ENCODE assay signal across 8 cellular contexts in the genomic region with DNA sequence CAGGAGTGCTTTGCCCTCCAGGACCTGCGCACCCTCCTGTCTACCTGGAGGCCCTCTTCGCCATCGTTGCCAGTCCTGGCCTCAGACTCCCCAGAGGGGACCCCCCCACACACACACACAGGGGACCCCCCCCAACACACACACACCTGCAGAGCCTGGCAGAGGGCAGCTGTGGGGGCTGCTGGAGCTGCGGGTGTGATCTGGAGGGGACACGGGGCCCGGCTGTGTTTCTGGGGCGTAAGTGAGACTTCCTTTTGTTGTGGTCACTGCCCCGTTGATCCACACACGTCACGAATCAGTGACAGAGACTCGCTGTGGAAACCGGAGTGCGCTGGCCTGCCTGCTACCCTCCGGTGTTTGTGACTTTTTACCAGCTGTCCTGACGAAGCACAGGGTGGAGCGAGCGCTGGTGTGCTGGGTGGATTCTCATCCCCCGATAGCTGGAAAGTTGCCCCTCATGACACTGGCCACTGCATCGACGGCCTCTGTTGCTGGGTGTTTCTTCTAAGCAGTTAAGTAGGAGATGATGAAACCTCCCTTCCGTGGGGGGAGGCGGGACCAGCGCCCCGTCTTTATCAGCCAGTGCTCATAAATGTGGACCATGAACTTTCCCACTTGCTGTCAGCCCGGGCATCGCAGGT. TPM values are rescaled to one million over a fixed set of nuclear protein-coding genes. Genes with fewer than 3 reads are reported as not detected.
DNase-seq lines count a peak whose midpoint lies in the region; ATAC-seq and TF ChIP-seq lines count a peak whose summit lies in the region.

No MANE protein-coding gene starts in this region.

- H3K4me1 ChIP-seq in heart right ventricle, result peaks cover 17 to 71% (median 55%) of the 10 kb centered on the region in 9 donors
- peaks cover 3 to 10% of the 10 kb centered on the region in 2 donors for H3K4me1 ChIP-seq in gastrocnemius medialis

- POLR2A ChIA-PET in activated CD4-positive, alpha-beta memory T cell treated with anti-CD3 and anti-CD28 coated beads, Interleukin-2, amount 10 ng/mL, durations not matched to agents 7 days and 5 days (lab: Charles Lee), result no interaction called here

- in situ Hi-C loops in gastrocnemius medialis (cut with MboI; ENCODE audit: low sequenced_read_pairs in 4 of 4), result no loop called here

- no peaks in the 10 kb centered on the region for H3K9me3 Mint-ChIP-seq in activated CD4-positive, alpha-beta memory T cell treated with anti-CD3 and anti-CD28 coated beads, Interleukin-2, amount 10 ng/mL, durations not matched to agents 7 days and 5 days

- peak in 1 of 2 donors; percentile 18 for TF ChIP-seq POLR2A in gastrocnemius medialis (IDR thresholded peaks at IDR 0.05)

- DNase-seq in EH (ENCODE audit: low read depth), result peak; percentile 47
- DNase-seq in activated CD4-positive, alpha-beta memory T cell treated with anti-CD3 and anti-CD28 coated beads, Interleukin-2, amount 10 ng/mL, durations not matched to agents 7 days and 5 days, result no peak
- no peak for DNase-seq in heart right ventricle
- peak in 1 of 2 donors; percentile 54 for DNase-seq in gastrocnemius medialis
- DNase-seq in iPS-NIHi11 (ENCODE audit: low spot score), result no peak
- DNase-seq in T-helper 9 cell, result no peak
- no peak for DNase-seq in NCI-H1092 treated with DMSO at 0.1 percent for 48 hours (lab: John Stamatoyannopoulos, UW)
- no peak for DNase-seq in GOT3 (lab: John Stamatoyannopoulos, UW)

- H3K27ac ChIP-seq in heart right ventricle (peak overlapping the region in 8 of 10 donors; percentile 76 to 97 (median 88)), gastrocnemius medialis (peak overlapping the region; percentile 51 to 58 (median 53))

- peak in 6 of 8 donors; percentile 0 to 15 (median 2) for ATAC-seq in heart right ventricle
- peak in 1 of 2 donors; percentile 6 for ATAC-seq in gastrocnemius medialis

- peaks cover 45% of the 10 kb centered on the region for H3K4me1 Mint-ChIP-seq in activated CD4-positive, alpha-beta memory T cell treated with anti-CD3 and anti-CD28 coated beads, Interleukin-2, amount 10 ng/mL, durations not matched to agents 7 days and 5 days

- intact Hi-C loops in heart right ventricle (cut with DNase I), result loop anchor here in 2 of 10 donors (2.0 to 5.0 kb wide), 2 partner anchors 31 to 36 kb away; no protein-coding TSS in a partner anchor
- intact Hi-C loops in gastrocnemius medialis (cut with DNase I; ENCODE audit: low total_unique reads), result no loop called here

- peak overlapping the region; percentile 10 for H3K27ac Mint-ChIP-seq in activated CD4-positive, alpha-beta memory T cell treated with anti-CD3 and anti-CD28 coated beads, Interleukin-2, amount 10 ng/mL, durations not matched to agents 7 days and 5 days

- TF ChIP-seq CTCF in heart right ventricle (IDR thresholded peaks at IDR 0.05) (no peak), gastrocnemius medialis (IDR thresholded peaks at IDR 0.05 in 4 of 5, conservative IDR thresholded peaks at IDR 0.05 in 1 of 5) (no peak)

- H3K27me3 ChIP-seq in heart right ventricle, result peaks cover 0 to 28% (median 0%) of the 10 kb centered on the region in 7 donors
- H3K27me3 ChIP-seq in gastrocnemius medialis, result peaks cover 9 to 13% (median 13%) of the 10 kb centered on the region in 3 donors

- peak overlapping the region; percentile 61 for H3K4me3 Mint-ChIP-seq in activated CD4-positive, alpha-beta memory T cell treated with anti-CD3 and anti-CD28 coated beads, Interleukin-2, amount 10 ng/mL, durations not matched to agents 7 days and 5 days

- H3K4me3 ChIP-seq in heart right ventricle (peak overlapping the region; percentile 53 to 96 (median 70)), gastrocnemius medialis (peak overlapping the region; percentile 46 to 62 (median 54))

- peaks cover 32% of the 10 kb centered on the region for H3K27me3 Mint-ChIP-seq in activated CD4-positive, alpha-beta memory T cell treated with anti-CD3 and anti-CD28 coated beads, Interleukin-2, amount 10 ng/mL, durations not matched to agents 7 days and 5 days

- H3K9me3 ChIP-seq in heart right ventricle, result no peaks in the 10 kb centered on the region
- H3K9me3 ChIP-seq in gastrocnemius medialis, result no peaks in the 10 kb centered on the region

- CTCF ChIA-PET in activated CD4-positive, alpha-beta memory T cell treated with anti-CD3 and anti-CD28 coated beads, Interleukin-2, amount 10 ng/mL, durations not matched to agents 7 days and 5 days (lab: Charles Lee), result no interaction called here

- peaks cover 19% of the 10 kb centered on the region for H3K36me3 Mint-ChIP-seq in activated CD4-positive, alpha-beta memory T cell treated with anti-CD3 and anti-CD28 coated beads, Interleukin-2, amount 10 ng/mL, durations not matched to agents 7 days and 5 days (ENCODE audit: low read depth)

- WGBS in heart right ventricle, 2 donors, result 40 to 55% methylated on average over 26 of the region's 26 CpGs

- H3K36me3 ChIP-seq in heart right ventricle, result peaks cover 0 to 42% (median 0%) of the 10 kb centered on the region in 9 donors
- no peaks in the 10 kb centered on the region for H3K36me3 ChIP-seq in gastrocnemius medialis

RNA-seq across cellular contexts. Expression of a gene that starts 2.3 kb away (rescaled TPM):
- total RNA-seq in activated CD4-positive, alpha-beta memory T cell treated with anti-CD3 and anti-CD28 coated beads, Interleukin-2, amount 10 ng/mL, durations not matched to agents 7 days and 5 days, result 10 to 100 TPM; 27.3 to 28.1 TPM
- total RNA-seq in heart right ventricle (10 to 100 TPM; 56.0 to 90.1 (median 70.9) TPM), gastrocnemius medialis (10 to 100 TPM in 3 of 4 donors, 1 to 10 TPM in 1; 6.6 to 19.7 (median 11.1) TPM)
- 100 to 1,000 TPM in 1 of 2 donors, 10 to 100 TPM in 1; 39.0 to 134 TPM for polyA plus RNA-seq in heart right ventricle
